8 cellular contexts compared by ENCODE assay signal in genomic region chr2:230865324-230865765, GRCh38.
A peak's percentile ranks its signal among the peaks of the same experiment; 100 is the strongest.
DNase-seq lines count a peak whose midpoint lies in the region; TF ChIP-seq lines count a peak whose summit lies in the region.

No MANE protein-coding gene starts in this region.

- H3K27me3 ChIP-seq in iPS-15b (ENCODE audit: control insufficient read depth, insufficient read depth, low read length), result peaks cover 15% of the 10 kb centered on the region

- no peak for TF ChIP-seq CTCF in VCaP (conservative IDR thresholded peaks at IDR 0.05)

- no peaks in the 10 kb centered on the region for H3K36me3 ChIP-seq in iPS-15b (ENCODE audit: control insufficient read depth, insufficient read depth, low read length)

- H3K4me1 ChIP-seq in iPS-15b (ENCODE audit: control insufficient read depth, insufficient read depth, low read length), result peaks cover 34% of the 10 kb centered on the region

- H3K9ac ChIP-seq in iPS-15b (ENCODE audit: low read depth, low read length), result peak overlapping the region; percentile 88

- DNase-seq in NCI-H2227 (lab: John Stamatoyannopoulos, UW; ENCODE audit: unreplicated experiment), result peak; percentile 52
- no peak for DNase-seq in NCI-H2227 treated with DMSO at 0.1 percent for 48 hours (lab: John Stamatoyannopoulos, UW)
- DNase-seq in stimulated activated CD8-positive, alpha-beta memory T cell treated with anti-CD3 and anti-CD28 coated beads, Interleukin-4, amount 100 ng/mL, for 48 hours, result peak; percentile 34
- DNase-seq in activated CD4-positive, alpha-beta T cell treated with anti-CD3 and anti-CD28 coated beads for 4 hours, result no peak
- DNase-seq in SHP77 (lab: John Stamatoyannopoulos, UW), result no peak
- DNase-seq in CD1c-positive myeloid dendritic cell (ENCODE audit: extremely low spot score), result no peak

- peak overlapping the region; percentile 68; the same call in 1 of the 2 replicates for H3K27ac ChIP-seq in VCaP

- no peaks in the 10 kb centered on the region for H3K9me3 ChIP-seq in iPS-15b (ENCODE audit: control insufficient read depth, insufficient read depth, low read length)

- peak overlapping the region; percentile 81 for H3K4me3 ChIP-seq in iPS-15b (ENCODE audit: low read depth, low read length)

Comparison
In these comparisons a context has a peak if more than half of its experiments do, and no peak if none do; other contexts are left out.
1. DNase-seq: peak in NCI-H2227 (single experiment) and stimulated activated CD8-positive, alpha-beta memory T cell treated with anti-CD3 and anti-CD28 coated beads, Interleukin-4, amount 100 ng/mL, for 48 hours (single experiment); none in NCI-H2227 treated with DMSO at 0.1 percent for 48 hours (single experiment), activated CD4-positive, alpha-beta T cell treated with anti-CD3 and anti-CD28 coated beads for 4 hours (0 of 2), SHP77 (0 of 2) and CD1c-positive myeloid dendritic cell (single experiment).